22 cellular contexts compared by ENCODE assay signal in the genomic region with DNA sequence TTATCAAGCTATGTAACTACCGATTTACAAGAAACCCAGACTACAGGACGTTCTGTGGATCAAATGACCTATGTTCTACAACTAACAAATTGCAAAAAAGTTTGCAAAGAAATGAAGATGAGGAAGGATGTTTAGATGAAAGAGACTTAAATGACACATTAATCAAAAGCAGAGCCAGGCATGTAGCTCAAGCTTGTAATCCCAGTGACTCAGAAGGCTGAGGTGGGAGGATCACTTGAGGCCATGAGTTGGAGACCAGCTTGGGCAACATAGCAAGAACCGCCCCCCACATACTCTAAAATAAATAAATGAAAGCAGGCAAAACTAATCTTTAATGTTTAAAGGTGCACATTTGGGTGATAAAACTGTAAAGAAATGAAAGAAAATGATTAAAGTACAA.
DNase-seq lines count a peak whose midpoint lies in the region; ATAC-seq and TF ChIP-seq lines count a peak whose summit lies in the region.
"Had no signal": no experiment of that assay in that cellular context is flagged by ENCODE, and none has a peak within 500 bp of the region (broad histone marks: within the 10 kb centered on the region; RNA-seq: fewer than 3 reads in every experiment).

No MANE protein-coding gene starts in this region.

- no peaks in the 10 kb centered on the region for H3K27me3 Mint-ChIP-seq in activated CD4-positive, alpha-beta T cell treated with anti-CD3 and anti-CD28 coated beads, Interleukin-2, amount 10 ng/mL, durations not matched to agents 24 days and 14 days
- no peaks in the 10 kb centered on the region for H3K27me3 Mint-ChIP-seq in naive thymus-derived CD8-positive, alpha-beta T cell
- peaks cover 4% of the 10 kb centered on the region for H3K27me3 Mint-ChIP-seq in nephron progenitor cell (ENCODE audit: low read depth, poor library complexity)

- in situ Hi-C loops in brain microvascular endothelial cell (cut with HindIII; ENCODE audit: low pct_ligation_motif_present, low sequenced_read_pairs): no loop called here

- POLR2A ChIA-PET in naive thymus-derived CD8-positive, alpha-beta T cell (lab: Charles Lee): interaction anchor here (0.5 to 1.8 kb wide), 6 partner anchors 63 to 332 kb away, joined by 3 to 5 read pairs (median 3); partner anchors contain the start of gene BTG1

- TF ChIP-seq CTCF in epithelial cell of esophagus (IDR thresholded peaks at IDR 0.05; ENCODE audit: insufficient read depth, low read depth, low read length, missing control alignments): no peak
- TF ChIP-seq CTCF in brain microvascular endothelial cell (IDR thresholded peaks at IDR 0.05; ENCODE audit: low read depth, low read length, missing control alignments): no peak
- TF ChIP-seq CTCF in nephron progenitor cell (IDR thresholded peaks at IDR 0.05): no peak

- H3K27ac Mint-ChIP-seq in activated CD4-positive, alpha-beta T cell treated with anti-CD3 and anti-CD28 coated beads, Interleukin-2, amount 10 ng/mL, durations not matched to agents 24 days and 14 days: no peak overlapping the region
- H3K27ac Mint-ChIP-seq in naive thymus-derived CD8-positive, alpha-beta T cell: peak overlapping the region in 9 of 10 donors; percentile 1 to 92 (median 53)
- H3K27ac Mint-ChIP-seq in nephron progenitor cell: no peak overlapping the region
- H3K27ac Mint-ChIP-seq: mesothelial cell of epicardium had no signal

- H3K36me3 ChIP-seq in brain microvascular endothelial cell (replicated peaks): no peaks in the 10 kb centered on the region

- intact Hi-C loops in activated CD4-positive, alpha-beta T cell treated with anti-CD3 and anti-CD28 coated beads, Interleukin-2, amount 10 ng/mL, durations not matched to agents 24 days and 14 days (cut with micrococcal nuclease): loop anchor here (5.0 to 10.0 kb wide), 2 partner anchors 61 to 759 kb away; no protein-coding TSS in a partner anchor

- H3K27ac ChIP-seq in brain microvascular endothelial cell: no peak overlapping the region
- H3K27ac ChIP-seq: coronary artery had no signal

- no peaks in the 10 kb centered on the region for H3K27me3 ChIP-seq in brain microvascular endothelial cell (replicated peaks)

- H3K4me3 Mint-ChIP-seq in activated CD4-positive, alpha-beta T cell treated with anti-CD3 and anti-CD28 coated beads, Interleukin-2, amount 10 ng/mL, durations not matched to agents 24 days and 14 days: no peak overlapping the region
- H3K4me3 Mint-ChIP-seq in naive thymus-derived CD8-positive, alpha-beta T cell: peak overlapping the region in 1 of 10 donors; percentile 34
- H3K4me3 Mint-ChIP-seq in nephron progenitor cell: no peak overlapping the region
- H3K4me3 Mint-ChIP-seq: mesothelial cell of epicardium had no signal

- ATAC-seq in naive thymus-derived CD8-positive, alpha-beta T cell: peak in 1 of 2 donors; percentile 15
- ATAC-seq: left colon had no signal

- no peaks in the 10 kb centered on the region for H3K36me3 Mint-ChIP-seq in activated CD4-positive, alpha-beta T cell treated with anti-CD3 and anti-CD28 coated beads, Interleukin-2, amount 10 ng/mL, durations not matched to agents 24 days and 14 days (ENCODE audit: low read depth)
- H3K36me3 Mint-ChIP-seq in naive thymus-derived CD8-positive, alpha-beta T cell: peaks cover 0 to 27% (median 13%) of the 10 kb centered on the region in 3 donors
- H3K36me3 Mint-ChIP-seq in nephron progenitor cell (ENCODE audit: low read depth): no peaks in the 10 kb centered on the region

- peaks cover 6% of the 10 kb centered on the region for H3K4me1 Mint-ChIP-seq in activated CD4-positive, alpha-beta T cell treated with anti-CD3 and anti-CD28 coated beads, Interleukin-2, amount 10 ng/mL, durations not matched to agents 24 days and 14 days
- peaks cover 18 to 42% (median 33%) of the 10 kb centered on the region in 4 donors for H3K4me1 Mint-ChIP-seq in naive thymus-derived CD8-positive, alpha-beta T cell
- H3K4me1 Mint-ChIP-seq in nephron progenitor cell: peaks cover 13% of the 10 kb centered on the region

- peaks cover 4% of the 10 kb centered on the region for H3K9me3 Mint-ChIP-seq in activated CD4-positive, alpha-beta T cell treated with anti-CD3 and anti-CD28 coated beads, Interleukin-2, amount 10 ng/mL, durations not matched to agents 24 days and 14 days
- H3K9me3 Mint-ChIP-seq in naive thymus-derived CD8-positive, alpha-beta T cell: peaks cover 0 to 24% (median 16%) of the 10 kb centered on the region in 9 donors
- H3K9me3 Mint-ChIP-seq in nephron progenitor cell: peaks cover 26% of the 10 kb centered on the region

- H3K4me3 ChIP-seq in epithelial cell of esophagus (ENCODE audit: low read length) (no peak overlapping the region), brain microvascular endothelial cell (ENCODE audit: low read depth, low read length) (no peak overlapping the region)
- H3K4me3 ChIP-seq: coronary artery had no signal

- peak; percentile 8 to 10 for DNase-seq in activated CD4-positive, alpha-beta T cell treated with anti-CD3 and anti-CD28 coated beads, Interleukin-2, amount 50 U/mL, for 4 hours
- DNase-seq in activated CD4-positive, alpha-beta T cell treated with anti-CD3 and anti-CD28 coated beads, Interleukin-2, amount 10 ng/mL, durations not matched to agents 24 days and 14 days: no peak
- peak; percentile 38 for DNase-seq in HCEC 1CT
- DNase-seq in epithelial cell of esophagus (ENCODE audit: low read depth): peak; percentile 89
- no peak for DNase-seq in naive thymus-derived CD8-positive, alpha-beta T cell
- DNase-seq in medulla oblongata (ENCODE audit: extremely low spot score): no peak
- DNase-seq in brain microvascular endothelial cell: no peak
- no peak for DNase-seq in nephron progenitor cell
- DNase-seq: activated CD4-positive, CD25-positive, alpha-beta regulatory T cell treated with anti-CD3 and anti-CD28 coated beads, Interleukin-2, amount 50 U/mL, for 72 hours; activated naive CD4-positive, alpha-beta T cell treated with anti-CD3 and anti-CD28 coated beads, Interleukin-2, amount 50 U/mL, for 16 hours; activated T-cell treated with anti-CD3 and anti-CD28 coated beads for 4 hours; DMS153; left colon; NCI-H1048; NCI-H2029 treated with DMSO at 0.1 percent for 48 hours; NK-92 treated with Interleukin-12 subunit alpha and Interleukin-12 subunit beta, amount 100 ng/mL, for 24 hours; RPMI8226; SK-N-SH; stimulated activated CD4-positive, alpha-beta T cell treated with anti-CD3 and anti-CD28 coated beads, Interleukin-2, amount 100 ng/mL, for 48 hours; T1000 had no signal

Comparison
In these comparisons a context has a peak if more than half of its experiments do, and no peak if none do; other contexts are left out.
1. DNase-seq: peak in activated CD4-positive, alpha-beta T cell treated with anti-CD3 and anti-CD28 coated beads, Interleukin-2, amount 50 U/mL, for 4 hours (2 of 2), HCEC 1CT (single experiment) and epithelial cell of esophagus (single experiment); none in activated CD4-positive, alpha-beta T cell treated with anti-CD3 and anti-CD28 coated beads, Interleukin-2, amount 10 ng/mL, durations not matched to agents 24 days and 14 days (single experiment), naive thymus-derived CD8-positive, alpha-beta T cell (0 of 10), medulla oblongata (single experiment), brain microvascular endothelial cell (single experiment) and nephron progenitor cell (single experiment).
2. H3K27ac Mint-ChIP-seq: peak in naive thymus-derived CD8-positive, alpha-beta T cell (9 of 10); none in activated CD4-positive, alpha-beta T cell treated with anti-CD3 and anti-CD28 coated beads, Interleukin-2, amount 10 ng/mL, durations not matched to agents 24 days and 14 days (single experiment) and nephron progenitor cell (single experiment).